Comparison of ENCODE assay signal across 18 cellular contexts in the genomic region with DNA sequence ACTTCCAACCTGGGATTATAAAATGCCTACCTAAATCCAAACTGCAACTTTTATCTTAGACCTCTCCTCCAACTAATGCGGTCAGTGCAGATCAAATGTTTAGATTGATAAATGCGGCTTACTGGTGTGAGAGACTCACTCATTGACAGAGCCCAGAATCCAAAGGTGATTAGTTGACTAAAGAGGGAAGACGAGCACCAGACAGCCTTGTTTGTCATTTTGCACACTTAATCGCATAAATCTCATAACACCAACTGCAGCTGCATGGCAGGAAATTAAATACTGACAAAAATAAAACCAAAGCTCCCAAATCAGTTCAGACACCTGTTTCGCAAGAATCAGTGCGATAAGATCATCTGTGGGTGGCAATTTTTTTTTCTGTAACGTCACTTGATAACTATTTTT. TPM values are rescaled to one million over a fixed set of nuclear protein-coding genes. Genes with fewer than 3 reads are reported as not detected.
"Had no signal": no experiment of that assay in that cellular context is flagged by ENCODE, and none has a peak within 500 bp of the region (broad histone marks: within the 10 kb centered on the region; RNA-seq: fewer than 3 reads in every experiment).

No MANE protein-coding gene starts in this region.

- H3K4me3 Mint-ChIP-seq: activated CD8-positive, alpha-beta T cell treated with anti-CD3 and anti-CD28 coated beads, Interleukin-2, amount 10 ng/mL, durations not matched to agents 7 days and 5 days had no signal

- DNase-seq: activated CD4-positive, alpha-beta T cell treated with anti-CD3 and anti-CD28 coated beads for 48 hours; activated CD8-positive, alpha-beta memory T cell treated with anti-CD3 and anti-CD28 coated beads, Interleukin-2, amount 50 U/mL, for 48 hours; activated CD8-positive, alpha-beta T cell treated with anti-CD3 and anti-CD28 coated beads, Interleukin-2, amount 10 ng/mL, durations not matched to agents 7 days and 5 days; dorsolateral prefrontal cortex; esophagus squamous epithelium; foreskin fibroblast; head of caudate nucleus; left colon; midbrain; small intestine; thyroid gland had no signal

- H3K4me3 ChIP-seq: ascending aorta, dorsolateral prefrontal cortex, esophagus squamous epithelium, lung, right atrium auricular region, thyroid gland, vagina had no signal

- H3K27ac Mint-ChIP-seq: activated CD8-positive, alpha-beta T cell treated with anti-CD3 and anti-CD28 coated beads, Interleukin-2, amount 10 ng/mL, durations not matched to agents 7 days and 5 days had no signal

- H3K9me3 ChIP-seq: ascending aorta, esophagus squamous epithelium, right atrium auricular region, thyroid gland, vagina had no signal

- H3K36me3 ChIP-seq: ascending aorta, esophagus squamous epithelium, right atrium auricular region, thyroid gland, vagina had no signal

- H3K27ac ChIP-seq: ascending aorta, dorsolateral prefrontal cortex, esophagus squamous epithelium, right atrium auricular region, thyroid gland, vagina, VCaP had no signal

- FAIRE-seq: bronchial epithelial cell, small intestine had no signal

- ATAC-seq: activated CD8-positive, alpha-beta T cell treated with anti-CD3 and anti-CD28 coated beads, Interleukin-2, amount 10 ng/mL, durations not matched to agents 7 days and 5 days; left colon had no signal

- H3K4me1 ChIP-seq: ascending aorta, esophagus squamous epithelium, right atrium auricular region, thyroid gland, vagina had no signal

- H3K27me3 ChIP-seq: ascending aorta, right atrium auricular region, thyroid gland, vagina had no signal

RNA-seq across cellular contexts. Expression of gene NACA2, which starts 35.9 kb away (rescaled TPM):
- total RNA-seq: activated CD8-positive, alpha-beta T cell treated with anti-CD3 and anti-CD28 coated beads, Interleukin-2, amount 10 ng/mL, durations not matched to agents 7 days and 5 days; ascending aorta; bronchial epithelial cell; esophagus squamous epithelium; left colon; lung; posterior vena cava; right atrium auricular region; thyroid gland; vagina had no signal
- polyA plus RNA-seq: small intestine had no signal
